Comparison of ENCODE assay signal across 22 cellular contexts in genomic region chr6:130693944-130694343, GRCh38.
DNase-seq lines count a peak whose midpoint lies in the region; ATAC-seq and TF ChIP-seq lines count a peak whose summit lies in the region.
"Had no signal": no experiment of that assay in that cellular context is flagged by ENCODE, and none has a peak within 500 bp of the region (broad histone marks: within the 10 kb centered on the region; RNA-seq: fewer than 3 reads in every experiment).

No MANE protein-coding gene starts in this region.

- H3K4me3 ChIP-seq in CD8-positive, alpha-beta T cell (ENCODE audit: low read depth, low read length): no peak overlapping the region
- H3K4me3 ChIP-seq in GM23338 (no peak overlapping the region), endodermal cell (ENCODE audit: low read length) (no peak overlapping the region)
- no peak overlapping the region for H3K4me3 ChIP-seq in CD8-positive, alpha-beta memory T cell (ENCODE audit: low read length)
- H3K4me3 ChIP-seq: A549, K562, PC-9, SJSA1 had no signal

- H3K27me3 Mint-ChIP-seq in CD8-positive, alpha-beta T cell (ENCODE audit: low read depth): no peaks in the 10 kb centered on the region
- H3K27me3 Mint-ChIP-seq in GM23338 (ENCODE audit: insufficient read depth, low read depth, poor library complexity) (peaks cover 2% of the 10 kb centered on the region), endodermal cell (ENCODE audit: insufficient read depth) (no peaks in the 10 kb centered on the region)
- peaks cover 0 to 2% of the 10 kb centered on the region in 2 donors for H3K27me3 Mint-ChIP-seq in CD8-positive, alpha-beta memory T cell

- H3K4me1 ChIP-seq in CD8-positive, alpha-beta T cell (ENCODE audit: insufficient read depth, low read length): no peaks in the 10 kb centered on the region
- H3K4me1 ChIP-seq in GM23338 (ENCODE audit: insufficient read depth): no peaks in the 10 kb centered on the region
- H3K4me1 ChIP-seq in endodermal cell (ENCODE audit: control insufficient read depth, insufficient read depth, low read length): no peaks in the 10 kb centered on the region
- H3K4me1 ChIP-seq in CD8-positive, alpha-beta memory T cell (ENCODE audit: insufficient read depth, low read length): peaks cover 18% of the 10 kb centered on the region
- H3K4me1 ChIP-seq: A549 had no signal

- no peaks in the 10 kb centered on the region for H3K9me3 Mint-ChIP-seq in CD8-positive, alpha-beta T cell
- H3K9me3 Mint-ChIP-seq in GM23338 (no peaks in the 10 kb centered on the region), endodermal cell (no peaks in the 10 kb centered on the region)
- no peaks in the 10 kb centered on the region for H3K9me3 Mint-ChIP-seq in stimulated activated effector memory CD8-positive, alpha-beta T cell treated with anti-CD3 and anti-CD28 coated beads, Interleukin-12 subunit alpha, Interleukin-12 subunit beta, amount 100 ng/mL, for 72 hours
- H3K9me3 Mint-ChIP-seq in CD8-positive, alpha-beta memory T cell: no peaks in the 10 kb centered on the region
- H3K9me3 Mint-ChIP-seq: H9 had no signal

- no peaks in the 10 kb centered on the region for H3K9me3 ChIP-seq in CD8-positive, alpha-beta T cell (ENCODE audit: low read length)
- no peaks in the 10 kb centered on the region for H3K9me3 ChIP-seq in endodermal cell (ENCODE audit: control insufficient read depth, low read length)
- no peaks in the 10 kb centered on the region for H3K9me3 ChIP-seq in CD8-positive, alpha-beta memory T cell (ENCODE audit: low read length)
- H3K9me3 ChIP-seq: A549, SJSA1 had no signal

- ATAC-seq in CD8-positive, alpha-beta T cell: no peak
- ATAC-seq in GM23338: no peak
- ATAC-seq in stimulated activated effector memory CD8-positive, alpha-beta T cell treated with anti-CD3 and anti-CD28 coated beads, Interleukin-12 subunit alpha, Interleukin-12 subunit beta, amount 100 ng/mL, for 72 hours: peak; percentile 43
- no peak for ATAC-seq in HG03196 (IDR thresholded peaks at IDR 0.05; ENCODE audit: unreplicated experiment)
- ATAC-seq: A549, K562, Right ventricle myocardium inferior had no signal

- H3K27ac Mint-ChIP-seq in CD8-positive, alpha-beta T cell: peak overlapping the region; percentile 8
- H3K27ac Mint-ChIP-seq in GM23338 (0 out of 2 replicates have a peak overlapping the region, but pooled peaks have one; percentile 5), endodermal cell (peak overlapping the region; percentile 48)
- no peak overlapping the region for H3K27ac Mint-ChIP-seq in stimulated activated effector memory CD8-positive, alpha-beta T cell treated with anti-CD3 and anti-CD28 coated beads, Interleukin-12 subunit alpha, Interleukin-12 subunit beta, amount 100 ng/mL, for 72 hours
- H3K27ac Mint-ChIP-seq in CD8-positive, alpha-beta memory T cell: peak overlapping the region in 4 of 8 donors; percentile 3 to 41 (median 20)
- H3K27ac Mint-ChIP-seq: H9 had no signal

- H4K20me1 ChIP-seq in GM23338 (replicated peaks; ENCODE audit: insufficient read depth): no peaks in the 10 kb centered on the region

- CTCF ChIA-PET in CD8-positive, alpha-beta T cell (lab: Charles Lee): interaction anchor here (1.4 kb wide), 1 partner anchor 372 kb away, joined by 4 read pairs; no protein-coding TSS in a partner anchor
- CTCF ChIA-PET in CD8-positive, alpha-beta memory T cell (lab: Charles Lee): interaction anchor here (0.9 kb wide), 1 partner anchor 329 kb away, joined by 3 read pairs; the partner anchor contains the start of gene TMEM200A

- H3K27ac ChIP-seq in CD8-positive, alpha-beta T cell (ENCODE audit: low read depth, low read length): no peak overlapping the region
- H3K27ac ChIP-seq in GM23338 (ENCODE audit: low read depth) (no peak overlapping the region), endodermal cell (ENCODE audit: low read depth, low read length) (no peak overlapping the region)
- no peak overlapping the region for H3K27ac ChIP-seq in CD8-positive, alpha-beta memory T cell (ENCODE audit: low read depth, low read length)
- H3K27ac ChIP-seq: A549, PC-9, SJSA1 had no signal

- no peaks in the 10 kb centered on the region for H3F3A ChIP-seq in GM23338 (replicated peaks; ENCODE audit: low read depth)

- no peak overlapping the region for H3K4me2 ChIP-seq in GM23338
- H3K4me2 ChIP-seq: A549, PC-9 had no signal

- H3K9me2 ChIP-seq in GM23338 (ENCODE audit: insufficient read depth): no peaks in the 10 kb centered on the region

- H3K27me3 ChIP-seq in CD8-positive, alpha-beta T cell (ENCODE audit: insufficient read depth, low read length): no peaks in the 10 kb centered on the region
- H3K27me3 ChIP-seq in GM23338 (ENCODE audit: insufficient read depth) (no peaks in the 10 kb centered on the region), endodermal cell (ENCODE audit: control insufficient read depth, insufficient read depth, low read length, poor library complexity, severe bottlenecking) (no peaks in the 10 kb centered on the region)
- H3K27me3 ChIP-seq in CD8-positive, alpha-beta memory T cell (ENCODE audit: insufficient read depth, low read length, poor library complexity, severe bottlenecking): no peaks in the 10 kb centered on the region
- H3K27me3 ChIP-seq: SJSA1 had no signal

- H3K36me3 ChIP-seq in CD8-positive, alpha-beta T cell (ENCODE audit: insufficient read depth, low read length): no peaks in the 10 kb centered on the region
- no peaks in the 10 kb centered on the region for H3K36me3 ChIP-seq in GM23338 (ENCODE audit: insufficient read depth)
- no peaks in the 10 kb centered on the region for H3K36me3 ChIP-seq in endodermal cell (ENCODE audit: control insufficient read depth, insufficient read depth, low read length)
- H3K36me3 ChIP-seq in CD8-positive, alpha-beta memory T cell (ENCODE audit: insufficient read depth, low read length): no peaks in the 10 kb centered on the region
- H3K36me3 ChIP-seq: SJSA1 had no signal

- H3K9ac ChIP-seq in endodermal cell (ENCODE audit: extremely low read depth, low read length, poor library complexity, severe bottlenecking): no peak overlapping the region

- H3K4me3 Mint-ChIP-seq in CD8-positive, alpha-beta T cell: no peak overlapping the region
- no peak overlapping the region for H3K4me3 Mint-ChIP-seq in GM23338
- no peak overlapping the region for H3K4me3 Mint-ChIP-seq in endodermal cell
- H3K4me3 Mint-ChIP-seq in stimulated activated effector memory CD8-positive, alpha-beta T cell treated with anti-CD3 and anti-CD28 coated beads, Interleukin-12 subunit alpha, Interleukin-12 subunit beta, amount 100 ng/mL, for 72 hours: no peak overlapping the region
- no peak overlapping the region for H3K4me3 Mint-ChIP-seq in CD8-positive, alpha-beta memory T cell
- H3K4me3 Mint-ChIP-seq: H9 had no signal

- no peak for DNase-seq in CD8-positive, alpha-beta T cell
- DNase-seq in GM23338 (ENCODE audit: low spot score) (no peak), endodermal cell (no peak)
- DNase-seq in stimulated activated effector memory CD8-positive, alpha-beta T cell treated with anti-CD3 and anti-CD28 coated beads, Interleukin-12 subunit alpha, Interleukin-12 subunit beta, amount 100 ng/mL, for 72 hours (ENCODE audit: low spot score in 2 of 2): no peak
- no peak for DNase-seq in activated effector memory CD4-positive, alpha-beta T cell treated with anti-CD3 and anti-CD28 coated beads, Interleukin-2, amount 50 U/mL, for 16 hours
- no peak for DNase-seq in CD8-positive, alpha-beta memory T cell
- DNase-seq: C1 segment of cervical spinal cord, Calu3, DMS79 treated with DMSO at 0.1 percent for 48 hours, H9, Kasumi-1, NCI-H1092 treated with DMSO at 0.1 percent for 48 hours, NCI-H1436 treated with DMSO at 0.1 percent for 48 hours, NCI-H187 treated with DMSO at 0.1 percent for 48 hours, NCI-H524, NCI-H748 treated with DMSO at 0.1 percent for 48 hours, PC-9 had no signal

- peaks cover 19% of the 10 kb centered on the region for H3K4me1 Mint-ChIP-seq in CD8-positive, alpha-beta T cell (ENCODE audit: low read depth)
- peaks cover 19% of the 10 kb centered on the region for H3K4me1 Mint-ChIP-seq in GM23338
- H3K4me1 Mint-ChIP-seq in endodermal cell: peaks cover 6% of the 10 kb centered on the region
- H3K4me1 Mint-ChIP-seq in stimulated activated effector memory CD8-positive, alpha-beta T cell treated with anti-CD3 and anti-CD28 coated beads, Interleukin-12 subunit alpha, Interleukin-12 subunit beta, amount 100 ng/mL, for 72 hours: peaks cover 8% of the 10 kb centered on the region
- peaks cover 6 to 45% (median 32%) of the 10 kb centered on the region in 3 donors for H3K4me1 Mint-ChIP-seq in CD8-positive, alpha-beta memory T cell

- no peaks in the 10 kb centered on the region for H3K36me3 Mint-ChIP-seq in CD8-positive, alpha-beta T cell
- H3K36me3 Mint-ChIP-seq in GM23338 (ENCODE audit: low read depth): no peaks in the 10 kb centered on the region
- H3K36me3 Mint-ChIP-seq in endodermal cell (ENCODE audit: low read depth): no peaks in the 10 kb centered on the region
- H3K36me3 Mint-ChIP-seq in stimulated activated effector memory CD8-positive, alpha-beta T cell treated with anti-CD3 and anti-CD28 coated beads, Interleukin-12 subunit alpha, Interleukin-12 subunit beta, amount 100 ng/mL, for 72 hours: no peaks in the 10 kb centered on the region
- no peaks in the 10 kb centered on the region for H3K36me3 Mint-ChIP-seq in CD8-positive, alpha-beta memory T cell

- intact Hi-C loops in CD8-positive, alpha-beta T cell (cut with DNase I, micrococcal nuclease): loop anchor here in 1 of 2 experiments (10.0 kb wide), 1 partner anchor 649 kb away; no protein-coding TSS in a partner anchor

- 80 to 95% methylated on average over 1 to 2 of the region's 2 CpGs for WGBS in endodermal cell (ENCODE audit: insufficient coverage in 1 of 2, insufficient read length in 1 of 2), 2 experiments

- TF ChIP-seq CTCF in CD8-positive, alpha-beta T cell (IDR thresholded peaks at IDR 0.05): no peak
- TF ChIP-seq CTCF in GM23338 (conservative IDR thresholded peaks at IDR 0.05; ENCODE audit: low read depth in 2 of 2) (no peak), endodermal cell (conservative IDR thresholded peaks at IDR 0.05) (no peak)

- no peaks in the 10 kb centered on the region for H3K79me2 ChIP-seq in GM23338 (replicated peaks; ENCODE audit: insufficient read depth)

- POLR2A ChIA-PET in CD8-positive, alpha-beta T cell (lab: Charles Lee): no interaction called here
- POLR2A ChIA-PET in CD8-positive, alpha-beta memory T cell (lab: Charles Lee): no interaction called here

- no peak overlapping the region for H2AFZ ChIP-seq in GM23338
- H2AFZ ChIP-seq: PC-9 had no signal

TF ChIP-seq in GM23338, 12 proteins besides CTCF, POLR2A, EP300 and RAD21 (continues in another document):
- no peak for TF ChIP-seq NANOG (IDR thresholded peaks at IDR 0.05; ENCODE audit: borderline replicate concordance)
- no peak for TF ChIP-seq JUNB (IDR thresholded peaks at IDR 0.05; ENCODE audit: unreplicated experiment)
- TF ChIP-seq STAT1 (IDR thresholded peaks at IDR 0.05; ENCODE audit: unreplicated experiment): no peak
- no peak for TF ChIP-seq ZNF331 (CRISPR knock-in tag; IDR thresholded peaks at IDR 0.05; ENCODE audit: low read depth)
- TF ChIP-seq CREB1 (CRISPR knock-in tag; IDR thresholded peaks at IDR 0.05; ENCODE audit: low read depth): no peak
